Comparison of ENCODE assay signal across 8 cellular contexts in the genomic region with DNA sequence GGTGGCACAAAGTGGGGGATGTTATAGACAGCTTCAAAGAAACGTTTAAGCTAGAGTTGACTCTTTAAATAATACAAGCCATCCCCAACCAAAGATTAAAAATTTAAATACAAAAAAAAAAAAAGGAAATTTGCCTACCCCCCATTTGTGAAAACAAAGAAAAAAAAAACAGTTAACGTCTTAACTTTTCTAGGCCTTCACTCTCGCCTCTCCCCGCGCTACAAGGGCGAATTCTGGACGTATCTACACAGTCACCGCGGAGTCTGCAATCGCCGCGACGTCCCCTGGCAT.
DNase-seq lines count a peak whose midpoint lies in the region; ATAC-seq and TF ChIP-seq lines count a peak whose summit lies in the region.

No MANE protein-coding gene starts in this region.

- H3K4me1 Mint-ChIP-seq in stimulated activated memory B cell treated with anti-CD40 and anti-IgM and Interleukin-4, amounts not matched to agents 10 μg/mL and 1 μg/mL and 100 μg/mL, for 72 hours = peaks cover 47% of the 10 kb centered on the region

- no peaks in the 10 kb centered on the region for H3K36me3 ChIP-seq in adipocyte (ENCODE audit: control insufficient read depth, insufficient read depth, low read length, severe bottlenecking)
- no peaks in the 10 kb centered on the region for H3K36me3 ChIP-seq in iPS-18a (ENCODE audit: control insufficient read depth, low read depth, low read length)

- H3K9me3 ChIP-seq in adipocyte (ENCODE audit: control insufficient read depth, low read length) (no peaks in the 10 kb centered on the region), iPS-18a (ENCODE audit: control insufficient read depth, low read depth, low read length) (no peaks in the 10 kb centered on the region)

- no peaks in the 10 kb centered on the region for H3K9me3 Mint-ChIP-seq in stimulated activated memory B cell treated with anti-CD40 and anti-IgM and Interleukin-4, amounts not matched to agents 10 μg/mL and 1 μg/mL and 100 μg/mL, for 72 hours

- no peak for TF ChIP-seq CTCF in HL-60 (IDR thresholded peaks at IDR 0.05; ENCODE audit: insufficient read depth, low read length)

- peak overlapping the region; percentile 81 for H3K4me3 Mint-ChIP-seq in stimulated activated memory B cell treated with anti-CD40 and anti-IgM and Interleukin-4, amounts not matched to agents 10 μg/mL and 1 μg/mL and 100 μg/mL, for 72 hours

- DNase-seq in HL-60 (ENCODE audit: low read depth in 1 of 2, low spot score in 1 of 2) (no peak), adipocyte (ENCODE audit: low read depth) (no peak), DMS 273 (lab: John Stamatoyannopoulos, UW; ENCODE audit: unreplicated experiment) (no peak), ecto neural progenitor cell (ENCODE audit: low spot score) (no peak)
- DNase-seq in stimulated activated naive CD4-positive, alpha-beta T cell treated with Interleukin-2 at 50 U/mL for 16 hours (lab: John Stamatoyannopoulos, UW) = no peak

- H3K9ac ChIP-seq in adipocyte (ENCODE audit: low read length) = peak overlapping the region; percentile 89
- peak overlapping the region; percentile 30 for H3K9ac ChIP-seq in iPS-18a (ENCODE audit: low read length)

- H3K27ac ChIP-seq in HL-60 (replicated peaks) = no peak overlapping the region
- H3K27ac ChIP-seq in iPS-18a (ENCODE audit: low read length) = no peak overlapping the region

- H3K4me3 ChIP-seq in HL-60 (replicated peaks; ENCODE audit: insufficient read depth, low read length) (peak overlapping the region; percentile 26), adipocyte (ENCODE audit: low read length) (peak overlapping the region; percentile 84), iPS-18a (ENCODE audit: low read length) (peak overlapping the region; percentile 75)

- peaks cover 60% of the 10 kb centered on the region for H3K4me1 ChIP-seq in adipocyte (ENCODE audit: control insufficient read depth, insufficient read depth, low read length)
- H3K4me1 ChIP-seq in iPS-18a (ENCODE audit: control insufficient read depth, low read depth, low read length) = peaks cover 42% of the 10 kb centered on the region

- ATAC-seq in stimulated activated memory B cell treated with anti-CD40 and anti-IgM and Interleukin-4, amounts not matched to agents 10 μg/mL and 1 μg/mL and 100 μg/mL, for 72 hours = no peak
- no peak for ATAC-seq in GM18502 (IDR thresholded peaks at IDR 0.05; ENCODE audit: poor library complexity, unreplicated experiment)

- no peaks in the 10 kb centered on the region for H3K27me3 ChIP-seq in HL-60 (ENCODE audit: insufficient read depth, poor library complexity, severe bottlenecking)
- H3K27me3 ChIP-seq in adipocyte (replicated peaks; ENCODE audit: control insufficient read depth, insufficient read depth, low read length) = no peaks in the 10 kb centered on the region
- no peaks in the 10 kb centered on the region for H3K27me3 ChIP-seq in iPS-18a (ENCODE audit: control insufficient read depth, insufficient read depth, low read length)

- H3K27me3 Mint-ChIP-seq in stimulated activated memory B cell treated with anti-CD40 and anti-IgM and Interleukin-4, amounts not matched to agents 10 μg/mL and 1 μg/mL and 100 μg/mL, for 72 hours = no peaks in the 10 kb centered on the region

- peaks cover 15% of the 10 kb centered on the region for H3K36me3 Mint-ChIP-seq in stimulated activated memory B cell treated with anti-CD40 and anti-IgM and Interleukin-4, amounts not matched to agents 10 μg/mL and 1 μg/mL and 100 μg/mL, for 72 hours

- peak overlapping the region; percentile 100 for H3K27ac Mint-ChIP-seq in stimulated activated memory B cell treated with anti-CD40 and anti-IgM and Interleukin-4, amounts not matched to agents 10 μg/mL and 1 μg/mL and 100 μg/mL, for 72 hours

Comparison
In these comparisons a context has a peak if more than half of its experiments do, and no peak if none do; other contexts are left out.
1. H3K4me3 ChIP-seq: peak in every context shown above with its lines; median percentile 84 in adipocyte; 75 in iPS-18a; 26 in HL-60.